8 cellular contexts compared by ENCODE assay signal in the genomic region with DNA sequence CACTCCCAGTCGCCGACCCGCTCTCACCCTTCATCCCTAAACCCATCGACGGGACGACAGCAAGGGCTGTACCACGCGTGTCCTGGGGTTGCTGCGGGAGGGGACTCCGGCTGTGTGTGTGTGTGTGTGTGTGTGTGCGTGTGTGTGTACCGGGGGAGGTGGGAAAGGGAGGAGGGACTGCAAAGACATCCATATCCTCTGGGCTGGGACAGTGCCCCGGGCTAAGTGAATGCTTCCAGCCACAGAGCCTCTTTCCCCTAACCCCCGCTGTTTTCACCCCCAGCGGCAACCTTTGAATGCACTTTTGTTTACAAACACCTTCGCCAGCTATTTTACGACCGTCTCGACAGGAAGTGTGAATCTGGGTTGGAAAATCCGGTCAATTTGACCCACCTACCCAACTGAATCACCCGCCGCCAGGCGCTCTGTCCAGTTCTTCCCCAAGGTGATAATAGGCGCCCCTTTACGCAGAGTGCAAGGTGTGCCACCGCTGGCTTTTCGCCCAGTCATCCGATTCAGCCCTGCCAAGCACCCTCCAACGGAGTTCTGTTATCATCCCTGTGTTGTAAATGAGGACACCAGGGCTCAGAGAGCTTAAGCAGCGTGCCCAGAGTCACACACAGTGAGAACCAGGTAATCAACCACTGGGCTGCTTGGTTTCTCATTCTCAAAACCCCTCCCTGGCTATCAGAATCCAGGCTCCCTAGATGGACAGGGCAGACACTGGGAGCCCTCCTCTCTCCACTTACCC. TPM values are rescaled to one million over a fixed set of nuclear protein-coding genes. Genes with fewer than 3 reads are reported as not detected.
DNase-seq lines count a peak whose midpoint lies in the region; ATAC-seq and TF ChIP-seq lines count a peak whose summit lies in the region.

No MANE protein-coding gene starts in this region.

- peak overlapping the region; percentile 53 to 96 (median 85) for H3K4me3 ChIP-seq in dorsolateral prefrontal cortex
- peak overlapping the region; percentile 78 for H3K4me3 ChIP-seq in mesodermal cell (ENCODE audit: extremely low read depth, insufficient read depth, low read length, poor library complexity, severe bottlenecking)
- peak overlapping the region; percentile 64 to 73 for H3K4me3 ChIP-seq in vagina

- peak in 3 of 56 donors; percentile 2 to 6 (median 6) for TF ChIP-seq CTCF in dorsolateral prefrontal cortex (IDR thresholded peaks at IDR 0.05 in 54 of 56, conservative IDR thresholded peaks at IDR 0.05 in 2 of 56; ENCODE audit: low read depth in 1 of 56, partially characterized antibody in 56 of 56)
- no peak for TF ChIP-seq CTCF in vagina (IDR thresholded peaks at IDR 0.05)

- intact Hi-C loops in dorsolateral prefrontal cortex (cut with DNase I) (loop anchor here (1.0 to 5.0 kb wide), 9 partner anchors 32 to 163 kb away; a partner anchor contains a TSS), vagina (cut with DNase I) (loop anchor here (2.0 to 5.0 kb wide), 2 partner anchors 63 to 90 kb away; no protein-coding TSS in a partner anchor)

- DNase-seq in NCI-H2171 treated with DMSO at 0.1 percent for 48 hours (lab: John Stamatoyannopoulos, UW) (peak; percentile 45), NCI-H2171 (lab: John Stamatoyannopoulos, UW) (no peak), NCI-H69 (lab: John Stamatoyannopoulos, UW) (peak; percentile 60), dorsolateral prefrontal cortex (peak in 3 of 10 donors; percentile 28 to 45 (median 37)), vagina (ENCODE audit: extremely low spot score in 2 of 2) (no peak), SHP77 treated with DMSO at 0.1 percent for 48 hours (lab: John Stamatoyannopoulos, UW) (no peak)

- ATAC-seq in HG03354 (IDR thresholded peaks at IDR 0.05; ENCODE audit: poor library complexity, severe bottlenecking, unreplicated experiment) = no peak

- peaks cover 33% of the 10 kb centered on the region for H3K36me3 ChIP-seq in mesodermal cell (ENCODE audit: control insufficient read depth, insufficient read depth, low read length)
- H3K36me3 ChIP-seq in vagina = peaks cover 0 to 15% of the 10 kb centered on the region in 2 donors

- WGBS in mesodermal cell (ENCODE audit: insufficient coverage in 2 of 2), 2 experiments = 3 to 4% methylated on average over 9 to 10 of the region's 30 CpGs

- H3K27me3 ChIP-seq in dorsolateral prefrontal cortex = no peaks in the 10 kb centered on the region
- H3K27me3 ChIP-seq in vagina = no peaks in the 10 kb centered on the region

- TF ChIP-seq POLR2A in vagina (IDR thresholded peaks at IDR 0.05) = no peak

- H3K27ac ChIP-seq in dorsolateral prefrontal cortex (peak overlapping the region; percentile 92 to 100 (median 100)), mesodermal cell (ENCODE audit: low read depth, low read length, severe bottlenecking) (peak overlapping the region; percentile 100), vagina (peak overlapping the region; percentile 97)

- H3K9me3 ChIP-seq in mesodermal cell (ENCODE audit: control insufficient read depth, low read length) (no peaks in the 10 kb centered on the region), vagina (no peaks in the 10 kb centered on the region)

- H3K4me1 ChIP-seq in mesodermal cell (ENCODE audit: control insufficient read depth, insufficient read depth, low read length, poor library complexity, severe bottlenecking) (peaks cover 40% of the 10 kb centered on the region), vagina (peaks cover 44% of the 10 kb centered on the region)

RNA-seq across cellular contexts. Expression of a gene that starts 0.7 kb away (rescaled TPM):
- total RNA-seq in dorsolateral prefrontal cortex = 100 to 1,000 TPM in 24 of 120 experiments, 10 to 100 TPM in 96; 43.1 to 220 (median 75.3) TPM
- polyA plus RNA-seq in mesodermal cell (2013, experiment 1 of 2) = 59.7 TPM
- polyA plus RNA-seq in mesodermal cell (2013, experiment 2 of 2) = 50.8 TPM
- total RNA-seq in vagina = 60.6 TPM

Comparison
In these comparisons a context has a peak if more than half of its experiments do, and no peak if none do; other contexts are left out.
1. DNase-seq: peak in NCI-H2171 treated with DMSO at 0.1 percent for 48 hours (single experiment) and NCI-H69 (single experiment); none in NCI-H2171 (single experiment), vagina (0 of 2) and SHP77 treated with DMSO at 0.1 percent for 48 hours (single experiment).
2. Peak in every context shown above with its lines, with median percentiles within 50 percentile points of each other: H3K27ac ChIP-seq and H3K4me3 ChIP-seq.